Comparison of ENCODE assay signal across 8 cellular contexts in genomic region chr6:150143521-150144293, GRCh38. TPM values are rescaled to one million over a fixed set of nuclear protein-coding genes. Genes with fewer than 3 reads are reported as not detected.
DNase-seq lines count a peak whose midpoint lies in the region; ATAC-seq and TF ChIP-seq lines count a peak whose summit lies in the region.

No MANE protein-coding gene starts in this region.

- H3K27me3 Mint-ChIP-seq in CD8-positive, alpha-beta memory T cell = peaks cover 57 to 80% of the 10 kb centered on the region in 2 donors

- peak overlapping the region; percentile 39 for H3K27ac ChIP-seq in CD8-positive, alpha-beta memory T cell (ENCODE audit: low read depth, low read length)
- peak overlapping the region in 1 of 2 donors; percentile 34 for H3K27ac ChIP-seq in esophagus (ENCODE audit: low read depth in 2 of 2, low read length in 1 of 2)
- no peak overlapping the region for H3K27ac ChIP-seq in neuronal stem cell (replicated peaks; ENCODE audit: low read length)

- ATAC-seq in HG02759 (IDR thresholded peaks at IDR 0.05; ENCODE audit: unreplicated experiment) (no peak), HG02981 (IDR thresholded peaks at IDR 0.05; ENCODE audit: unreplicated experiment) (no peak)

- no peak overlapping the region for H4K8ac ChIP-seq in neuronal stem cell (ENCODE audit: low read depth, low read length)

- H3K23ac ChIP-seq in neuronal stem cell (ENCODE audit: low read depth, low read length, poor library complexity) = no peak overlapping the region

- WGBS in esophagus, 2 donors = 3% methylated on average over 47 to 53 of the region's 53 CpGs
- no CpG with 5 or more reads among the region's 53 CpGs for WGBS in neuronal stem cell (ENCODE audit: extremely low coverage in 2 of 2, insufficient read length in 2 of 2, insufficient replicate concordance in 1 of 2), 2 donors

- peaks cover 22% of the 10 kb centered on the region for H3K27me3 ChIP-seq in CD8-positive, alpha-beta memory T cell (ENCODE audit: insufficient read depth, low read length, poor library complexity, severe bottlenecking)
- no peaks in the 10 kb centered on the region for H3K27me3 ChIP-seq in esophagus (ENCODE audit: control insufficient read depth in 1 of 2, insufficient read depth in 2 of 2, low read length in 2 of 2)
- H3K27me3 ChIP-seq in neuronal stem cell (ENCODE audit: control insufficient read depth in 3 of 3, insufficient read depth in 3 of 3, low read depth in 1 of 3, low read length in 3 of 3) = peaks cover 5 to 33% (median 8%) of the 10 kb centered on the region in 3 experiments
- H3K27me3 ChIP-seq in BE2C = peaks cover 75% of the 10 kb centered on the region

- no peak overlapping the region for H4K91ac ChIP-seq in neuronal stem cell (ENCODE audit: low read depth, low read length, poor library complexity)

- no peak overlapping the region for H3K4me3 ChIP-seq in CD8-positive, alpha-beta memory T cell (ENCODE audit: low read length)
- H3K4me3 ChIP-seq in esophagus (ENCODE audit: low read depth in 1 of 2, low read length in 2 of 2) (peak overlapping the region; percentile 73 to 76), neuronal stem cell (ENCODE audit: low read length in 2 of 2) (peak overlapping the region; percentile 80 to 84), BE2C (ENCODE audit: low read depth, low read length) (no peak overlapping the region)

- H3K4me1 ChIP-seq in CD8-positive, alpha-beta memory T cell (ENCODE audit: insufficient read depth, low read length) = no peaks in the 10 kb centered on the region
- H3K4me1 ChIP-seq in esophagus (ENCODE audit: control insufficient read depth in 2 of 2, insufficient read depth in 2 of 2, low read length in 1 of 2) = peaks cover 0 to 7% of the 10 kb centered on the region in 2 donors
- peaks cover 3 to 15% of the 10 kb centered on the region in 2 donors for H3K4me1 ChIP-seq in neuronal stem cell (ENCODE audit: control insufficient read depth in 2 of 2, insufficient read depth in 1 of 2, low read depth in 1 of 2, low read length in 2 of 2)
- no peaks in the 10 kb centered on the region for H3K4me1 ChIP-seq in BE2C

- H3K4me1 Mint-ChIP-seq in CD8-positive, alpha-beta memory T cell = peaks cover 7 to 16% (median 11%) of the 10 kb centered on the region in 3 donors

- H3K18ac ChIP-seq in neuronal stem cell (ENCODE audit: low read length) = peak overlapping the region; percentile 61

- TF ChIP-seq CTCF in BE2C (IDR thresholded peaks at IDR 0.05; ENCODE audit: low read depth, low read length) = no peak

- no peak overlapping the region for H3K14ac ChIP-seq in neuronal stem cell (ENCODE audit: low read length)

- H3K9me3 Mint-ChIP-seq in CD8-positive, alpha-beta memory T cell = peaks cover 0 to 2% (median 0%) of the 10 kb centered on the region in 5 donors

- H3K9ac ChIP-seq in neuronal stem cell (ENCODE audit: low read depth, low read length, poor library complexity) = no peak overlapping the region

- H3K4me3 Mint-ChIP-seq in CD8-positive, alpha-beta memory T cell = peak overlapping the region; percentile 47 to 79 (median 69)

- no peak overlapping the region for H2BK120ac ChIP-seq in neuronal stem cell (ENCODE audit: low read depth, low read length)

- peak overlapping the region; percentile 97 for H2AFZ ChIP-seq in neuronal stem cell (ENCODE audit: low read length)

- POLR2A ChIA-PET in CD8-positive, alpha-beta memory T cell (lab: Charles Lee) = no interaction called here

- peak overlapping the region; percentile 64 for H2AK5ac ChIP-seq in neuronal stem cell (ENCODE audit: low read depth, low read length)

- H3K27ac Mint-ChIP-seq in CD8-positive, alpha-beta memory T cell = no peak overlapping the region

- H3K36me3 Mint-ChIP-seq in CD8-positive, alpha-beta memory T cell = no peaks in the 10 kb centered on the region

- no peaks in the 10 kb centered on the region for H3K9me3 ChIP-seq in CD8-positive, alpha-beta memory T cell (ENCODE audit: low read length)
- H3K9me3 ChIP-seq in esophagus (ENCODE audit: control insufficient read depth in 2 of 2, insufficient read depth in 1 of 2, low read depth in 1 of 2, low read length in 1 of 2) (no peaks in the 10 kb centered on the region), neuronal stem cell (replicated peaks in 1 of 2; ENCODE audit: control insufficient read depth in 2 of 2, insufficient read depth in 1 of 2, low read depth in 1 of 2, low read length in 2 of 2) (no peaks in the 10 kb centered on the region), BE2C (no peaks in the 10 kb centered on the region)

- H3K4ac ChIP-seq in neuronal stem cell (ENCODE audit: low read length) = no peak overlapping the region

- no peaks in the 10 kb centered on the region for H3K36me3 ChIP-seq in CD8-positive, alpha-beta memory T cell (ENCODE audit: insufficient read depth, low read length)
- H3K36me3 ChIP-seq in esophagus (ENCODE audit: control insufficient read depth in 2 of 2, insufficient read depth in 2 of 2, low read length in 1 of 2) (no peaks in the 10 kb centered on the region), neuronal stem cell (replicated peaks in 1 of 2; ENCODE audit: control insufficient read depth in 2 of 2, insufficient read depth in 2 of 2, low read length in 2 of 2) (no peaks in the 10 kb centered on the region), BE2C (no peaks in the 10 kb centered on the region)

- H2BK15ac ChIP-seq in neuronal stem cell (ENCODE audit: low read length) = no peak overlapping the region

- no peak for DNase-seq in CD8-positive, alpha-beta memory T cell
- DNase-seq in NCI-H2171 (lab: John Stamatoyannopoulos, UW) = peak; percentile 7
- peak; percentile 29 for DNase-seq in neuronal stem cell (ENCODE audit: low spot score)
- no peak for DNase-seq in BE2C
- no peak for DNase-seq in NCI-H1930 (lab: John Stamatoyannopoulos, UW)

- H2BK5ac ChIP-seq in neuronal stem cell (ENCODE audit: low read length) = no peak overlapping the region

- H2BK12ac ChIP-seq in neuronal stem cell (ENCODE audit: low read length) = no peak overlapping the region

- CTCF ChIA-PET in CD8-positive, alpha-beta memory T cell (lab: Charles Lee) = interaction anchor here (1.1 to 1.4 kb wide), 2 partner anchors 8 to 63 kb away, joined by 3 to 4 read pairs; no protein-coding TSS in a partner anchor

- H3K79me1 ChIP-seq in neuronal stem cell (ENCODE audit: low read depth, low read length) = no peaks in the 10 kb centered on the region

- peak overlapping the region; percentile 95 for H3K4me2 ChIP-seq in neuronal stem cell (ENCODE audit: insufficient read depth, low read length, poor library complexity, severe bottlenecking)

RNA-seq across cellular contexts. Expression of gene PPP1R14C, which starts 0.9 kb away (rescaled TPM):
- 1 to 10 TPM; 1.4 to 1.6 TPM for total RNA-seq in CD8-positive, alpha-beta memory T cell
- polyA plus RNA-seq in CD8-positive, alpha-beta memory T cell = 0.76 TPM
- 10 to 100 TPM in 1 of 2 donors, 1 to 10 TPM in 1; 7.8 to 12.4 TPM for polyA plus RNA-seq in esophagus
- polyA plus RNA-seq in neuronal stem cell (2013, experiment 1 of 2) = 0.63 TPM
- 0.79 TPM for polyA plus RNA-seq in neuronal stem cell (2013, experiment 2 of 2)
- polyA plus RNA-seq in BE2C (2012; ENCODE audit: insufficient read depth, insufficient read length, low read depth) = not detected

Comparison
In these comparisons a context has a peak if more than half of its experiments do, and no peak if none do; other contexts are left out.
1. DNase-seq: peak in NCI-H2171 (single experiment) and neuronal stem cell (single experiment); none in CD8-positive, alpha-beta memory T cell (0 of 5), BE2C (single experiment) and NCI-H1930 (0 of 2).
2. H3K4me3 ChIP-seq: peak in esophagus (2 of 2) and neuronal stem cell (2 of 2); none in CD8-positive, alpha-beta memory T cell (single experiment) and BE2C (single experiment).